Comparison of ENCODE assay signal across 1 cellular context in the genomic region with DNA sequence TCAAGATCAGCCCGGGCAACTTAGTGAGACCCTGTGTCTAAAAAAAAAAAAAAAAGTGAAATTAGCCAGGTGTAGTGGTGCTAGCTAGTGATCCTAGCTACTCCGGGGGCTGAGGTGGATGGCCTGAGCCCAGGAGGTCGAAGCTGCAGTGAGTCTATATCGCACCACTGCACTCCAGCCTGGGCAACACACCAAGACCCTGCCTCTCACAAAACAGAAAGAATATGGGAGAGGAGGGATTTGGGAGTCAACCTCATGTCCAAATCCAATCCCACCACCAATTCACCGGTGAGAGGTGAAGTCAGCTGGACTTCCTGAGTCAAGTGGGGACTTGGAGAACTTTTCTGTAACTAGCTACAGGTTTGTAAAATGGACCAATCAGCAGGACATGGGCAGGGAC.
TF ChIP-seq lines count a peak whose summit lies in the region.

No MANE protein-coding gene starts in this region.

TF ChIP-seq in WTC11, 78 proteins besides CTCF, POLR2A, EP300 and RAD21 (continued from another document):
- TF ChIP-seq, protein P1, sequence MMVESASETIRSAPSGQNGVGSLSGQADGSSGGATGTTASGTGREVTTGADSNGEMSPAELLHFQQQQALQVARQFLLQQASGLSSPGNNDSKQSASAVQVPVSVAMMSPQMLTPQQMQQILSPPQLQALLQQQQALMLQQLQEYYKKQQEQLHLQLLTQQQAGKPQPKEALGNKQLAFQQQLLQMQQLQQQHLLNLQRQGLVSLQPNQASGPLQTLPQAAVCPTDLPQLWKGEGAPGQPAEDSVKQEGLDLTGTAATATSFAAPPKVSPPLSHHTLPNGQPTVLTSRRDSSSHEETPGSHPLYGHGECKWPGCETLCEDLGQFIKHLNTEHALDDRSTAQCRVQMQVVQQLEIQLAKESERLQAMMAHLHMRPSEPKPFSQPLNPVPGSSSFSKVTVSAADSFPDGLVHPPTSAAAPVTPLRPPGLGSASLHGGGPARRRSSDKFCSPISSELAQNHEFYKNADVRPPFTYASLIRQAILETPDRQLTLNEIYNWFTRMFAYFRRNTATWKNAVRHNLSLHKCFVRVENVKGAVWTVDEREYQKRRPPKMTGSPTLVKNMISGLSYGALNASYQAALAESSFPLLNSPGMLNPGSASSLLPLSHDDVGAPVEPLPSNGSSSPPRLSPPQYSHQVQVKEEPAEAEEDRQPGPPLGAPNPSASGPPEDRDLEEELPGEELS (CRISPR knock-in tag; IDR thresholded peaks at IDR 0.05) = no peak
- TF ChIP-seq MYBL2 (CRISPR knock-in tag; IDR thresholded peaks at IDR 0.05) (no peak), ZNF263 (CRISPR knock-in tag; IDR thresholded peaks at IDR 0.05; ENCODE audit: low read depth) (no peak), ZBTB21 (CRISPR knock-in tag; IDR thresholded peaks at IDR 0.05; ENCODE audit: borderline replicate concordance) (no peak), NR3C1 (CRISPR knock-in tag; conservative IDR thresholded peaks at IDR 0.05; ENCODE audit: low read depth) (no peak)
- TF ChIP-seq, protein P2, sequence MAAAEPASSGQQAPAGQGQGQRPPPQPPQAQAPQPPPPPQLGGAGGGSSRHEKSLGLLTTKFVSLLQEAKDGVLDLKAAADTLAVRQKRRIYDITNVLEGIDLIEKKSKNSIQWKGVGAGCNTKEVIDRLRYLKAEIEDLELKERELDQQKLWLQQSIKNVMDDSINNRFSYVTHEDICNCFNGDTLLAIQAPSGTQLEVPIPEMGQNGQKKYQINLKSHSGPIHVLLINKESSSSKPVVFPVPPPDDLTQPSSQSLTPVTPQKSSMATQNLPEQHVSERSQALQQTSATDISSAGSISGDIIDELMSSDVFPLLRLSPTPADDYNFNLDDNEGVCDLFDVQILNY (CRISPR knock-in tag; IDR thresholded peaks at IDR 0.05) = no peak
